ENCODE assay signal across 17 cellular contexts in the genomic region with DNA sequence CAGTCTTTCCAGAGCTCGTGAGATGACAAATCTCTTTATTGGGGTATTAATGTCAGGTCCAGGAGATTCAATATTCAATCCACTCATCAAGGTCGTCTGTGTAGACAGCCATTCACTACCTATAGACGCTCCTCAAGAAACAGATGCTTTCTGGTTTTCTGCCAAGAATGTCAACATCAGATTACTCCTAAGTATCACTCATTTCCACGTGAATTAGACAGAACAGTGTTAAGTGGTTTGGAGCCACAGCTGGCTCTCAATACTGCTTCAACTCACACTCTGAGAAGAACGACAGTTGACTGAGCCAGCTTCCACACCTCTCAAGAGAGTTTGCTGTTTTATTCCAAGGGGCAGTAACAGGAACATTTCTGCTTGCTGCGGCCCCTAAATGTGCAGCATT.
DNase-seq lines count a peak whose midpoint lies in the region; ATAC-seq, FAIRE-seq and TF ChIP-seq lines count a peak whose summit lies in the region.
"Had no signal": no experiment of that assay in that cellular context is flagged by ENCODE, and none has a peak within 500 bp of the region (broad histone marks: within the 10 kb centered on the region; RNA-seq: fewer than 3 reads in every experiment).

No MANE protein-coding gene starts in this region.

- H3K4me3 ChIP-seq in ACC112 (ENCODE audit: low read depth, low read length) (peak overlapping the region; percentile 77), esophagus muscularis mucosa (no peak overlapping the region), H7 (ENCODE audit: insufficient read depth, low read depth, low read length) (no peak overlapping the region)
- H3K4me3 ChIP-seq: BLaER1, prostate gland had no signal

- no peak for FAIRE-seq in GM19239 (lab: Jason Lieb, UNC)

- TF ChIP-seq POLR2A in esophagus muscularis mucosa (IDR thresholded peaks at IDR 0.05; ENCODE audit: low read depth): no peak

- no peaks in the 10 kb centered on the region for H3K9me3 ChIP-seq in esophagus muscularis mucosa
- H3K9me3 ChIP-seq: prostate gland had no signal

- intact Hi-C loops in esophagus muscularis mucosa (cut with DNase I): no loop called here

- no peak for TF ChIP-seq CTCF in esophagus muscularis mucosa (IDR thresholded peaks at IDR 0.05)

- 69% methylated on average over 6 of the region's 6 CpGs for WGBS in esophagus muscularis mucosa

- peak overlapping the region; percentile 97 for H2AFZ ChIP-seq in ACC112 (ENCODE audit: low read length, unreplicated experiment)

- ATAC-seq in HG03095 (IDR thresholded peaks at IDR 0.05; ENCODE audit: unreplicated experiment): peak; percentile 7
- ATAC-seq: activated T-cell treated with anti-CD3 and anti-CD28 coated beads, Interleukin-2, amount 50 U/mL, for 4 hours had no signal

- H3K27ac ChIP-seq in ACC112 (ENCODE audit: low read depth, low read length): no peak overlapping the region
- no peak overlapping the region for H3K27ac ChIP-seq in esophagus muscularis mucosa (replicated peaks in 1 of 4)
- H3K27ac ChIP-seq: BLaER1, prostate gland, VCaP had no signal

- TF ChIP-seq EP300 in esophagus muscularis mucosa (IDR thresholded peaks at IDR 0.05): no peak

- no peaks in the 10 kb centered on the region for H3K27me3 ChIP-seq in ACC112 (ENCODE audit: insufficient read depth, low read length)
- no peaks in the 10 kb centered on the region for H3K27me3 ChIP-seq in esophagus muscularis mucosa
- H3K27me3 ChIP-seq in H7 (ENCODE audit: control insufficient read depth, insufficient read depth, low read length): no peaks in the 10 kb centered on the region
- H3K27me3 ChIP-seq: BLaER1 had no signal

- H3K4me1 ChIP-seq in ACC112 (ENCODE audit: control insufficient read depth, insufficient read depth, low read length, unreplicated experiment) (peaks cover 10% of the 10 kb centered on the region), esophagus muscularis mucosa (no peaks in the 10 kb centered on the region)
- H3K4me1 ChIP-seq: BLaER1, prostate gland had no signal

- DNase-seq in NCI-H345 treated with DMSO at 0.1 percent for 48 hours (lab: John Stamatoyannopoulos, UW; ENCODE audit: unreplicated experiment) (peak; percentile 62), esophagus muscularis mucosa (ENCODE audit: extremely low spot score) (peak; percentile 86), Ammon's horn (ENCODE audit: low spot score) (no peak), H7 (no peak), GM19239 (ENCODE audit: insufficient read length, low spot score) (no peak)
- no peak for DNase-seq in stimulated activated CD4-positive, alpha-beta T cell treated with anti-CD3 and anti-CD28 coated beads, Interleukin-2, amount 100 ng/mL, for 24 hours
- DNase-seq: activated T-cell treated with anti-CD3 and anti-CD28 coated beads, Interleukin-2, amount 50 U/mL, for 4 hours; aorta; effector CD4-positive, alpha-beta T cell; hippocampal formation; midbrain; NCI-H146 had no signal

- no peaks in the 10 kb centered on the region for H3K79me2 ChIP-seq in ACC112 (ENCODE audit: control insufficient read depth, insufficient read depth, low read length, unreplicated experiment)

- H3K36me3 ChIP-seq in ACC112 (ENCODE audit: insufficient read depth, low read length) (no peaks in the 10 kb centered on the region), esophagus muscularis mucosa (no peaks in the 10 kb centered on the region), H7 (replicated peaks; ENCODE audit: control insufficient read depth, insufficient read depth, low read length) (no peaks in the 10 kb centered on the region)
- H3K36me3 ChIP-seq: BLaER1, prostate gland had no signal

Comparison
In these comparisons a context has a peak if more than half of its experiments do, and no peak if none do; other contexts are left out.
1. DNase-seq: peak in NCI-H345 treated with DMSO at 0.1 percent for 48 hours (single experiment) and esophagus muscularis mucosa (single experiment); none in Ammon's horn (single experiment), stimulated activated CD4-positive, alpha-beta T cell treated with anti-CD3 and anti-CD28 coated beads, Interleukin-2, amount 100 ng/mL, for 24 hours (0 of 2), H7 (single experiment) and GM19239 (single experiment).